ENCODE assay signal across 20 cellular contexts in the genomic region with DNA sequence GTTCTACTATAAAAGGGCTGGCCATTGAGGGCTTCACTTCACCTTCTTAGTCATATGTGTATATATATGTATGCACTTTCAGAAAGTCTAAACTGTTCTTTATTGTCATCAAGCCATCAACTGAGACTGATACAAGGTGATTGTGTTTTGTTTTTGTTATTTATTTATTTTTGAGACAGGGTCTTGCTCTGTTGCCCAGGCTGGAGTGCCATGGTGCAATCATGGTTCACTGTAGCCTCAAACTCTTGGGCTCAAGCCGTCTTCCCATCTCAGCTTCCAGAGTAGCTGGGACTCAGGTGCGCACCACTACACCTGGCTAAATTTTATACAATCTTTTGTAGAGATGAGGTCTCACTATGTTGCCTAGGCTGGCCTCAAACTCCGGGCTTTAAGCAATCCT.
"Had no signal": no experiment of that assay in that cellular context is flagged by ENCODE, and none has a peak within 500 bp of the region (broad histone marks: within the 10 kb centered on the region; RNA-seq: fewer than 3 reads in every experiment).

No MANE protein-coding gene starts in this region.

- H3K9me3 Mint-ChIP-seq: endodermal cell, memory B cell, mesothelial cell of epicardium had no signal

- ATAC-seq: left cardiac atrium, lower lobe of right lung had no signal

- H3K27ac Mint-ChIP-seq: memory B cell, mesothelial cell of epicardium had no signal

- H2AFZ ChIP-seq: hepatocyte had no signal

- H3K4me1 ChIP-seq: uterus had no signal

- H3K27ac ChIP-seq: coronary artery, hepatocyte, lower lobe of right lung, neutrophil, uterus had no signal

- H3K4me3 ChIP-seq: coronary artery, hepatocyte, left ventricle myocardium inferior, lower lobe of right lung, sigmoid colon, skin epidermis, upper lobe of left lung, uterus had no signal

- DNase-seq: effector CD4-positive, alpha-beta T cell; endodermal cell; foreskin melanocyte; head of caudate nucleus; kidney; left cardiac atrium; left ventricle myocardium inferior; lower lobe of right lung; nephron progenitor cell; sigmoid colon; stimulated activated CD4-positive, alpha-beta T cell treated with anti-CD3 and anti-CD28 coated beads, Interleukin-12 subunit alpha, Interleukin-12 subunit beta, amount 100 ng/mL, for 4 hours; stimulated activated naive CD4-positive, alpha-beta T cell; upper lobe of left lung; uterus had no signal

- H3K27me3 ChIP-seq: hepatocyte, sigmoid colon, upper lobe of left lung, uterus had no signal

- H3K9me3 ChIP-seq: left ventricle myocardium inferior, lower lobe of right lung, neutrophil, sigmoid colon, upper lobe of left lung, uterus had no signal

- H3K4me2 ChIP-seq: hepatocyte had no signal

- H3K4me3 Mint-ChIP-seq: endodermal cell, memory B cell, mesothelial cell of epicardium, nephron progenitor cell had no signal

- H3K36me3 ChIP-seq: left ventricle myocardium inferior, lower lobe of right lung, neutrophil, sigmoid colon, upper lobe of left lung, uterus had no signal

- H3K36me3 Mint-ChIP-seq: memory B cell had no signal
